In the genomic region with DNA sequence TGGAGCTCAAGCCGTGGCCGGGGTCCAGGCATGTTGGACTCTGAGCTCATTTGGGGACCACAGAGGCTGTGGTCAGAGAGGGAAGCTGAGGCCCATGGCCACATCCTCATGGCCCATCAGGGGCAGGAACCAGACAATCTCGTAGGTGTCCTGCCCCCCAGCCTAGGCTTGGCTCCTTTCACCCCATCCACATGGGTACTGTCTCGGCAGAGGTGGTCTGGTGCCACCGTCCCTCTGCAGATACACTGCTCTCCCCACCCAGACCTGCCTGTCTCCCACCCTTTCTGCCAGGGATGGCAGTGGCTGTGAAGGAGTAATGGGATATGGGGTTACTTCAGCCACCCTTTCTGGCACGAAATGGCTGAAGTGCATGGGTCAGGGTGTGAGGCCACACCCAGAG, we compare ENCODE assay signal across 22 cellular contexts. TPM values are rescaled to one million over a fixed set of nuclear protein-coding genes. Genes with fewer than 3 reads are reported as not detected.
DNase-seq lines count a peak whose midpoint lies in the region; ATAC-seq and TF ChIP-seq lines count a peak whose summit lies in the region.
"Had no signal": no experiment of that assay in that cellular context is flagged by ENCODE, and none has a peak within 500 bp of the region (broad histone marks: within the 10 kb centered on the region; RNA-seq: fewer than 3 reads in every experiment).

No MANE protein-coding gene starts in this region.

- intact Hi-C loops in PC-3 (cut with micrococcal nuclease) (no loop called here), spleen (cut with DNase I; ENCODE audit: low total_unique reads) (loop anchor here (5.0 kb wide), 1 partner anchor 188 kb away; no protein-coding TSS in a partner anchor)
- intact Hi-C loops in activated T-helper 2 cell treated with anti-CD3 and anti-CD28 coated beads, Interferon-gamma antibody, Interleukin-2, Interleukin-4, amounts not matched to agents 10 μg/mL and 5 μg/mL and 100 μg/mL, durations not matched to agents 14 hours and 24 hours and 36 hours (cut with micrococcal nuclease) = loop anchor here (5.0 kb wide), 1 partner anchor 613 kb away; no protein-coding TSS in a partner anchor

- H3K4me3 ChIP-seq in PC-3 (ENCODE audit: low read length) = no peak overlapping the region
- H3K4me3 ChIP-seq in spleen = no peak overlapping the region
- H3K4me3 ChIP-seq in WERI-Rb-1 (ENCODE audit: low read depth, low read length) = no peak overlapping the region
- H3K4me3 ChIP-seq: A549 had no signal

- TSS peak; percentile 15 for BruUV-seq in PC-3 (replicated peaks; lab: Mats Ljungman, UMichigan)

- no peak overlapping the region for H3K9ac ChIP-seq in PC-3 (ENCODE audit: low read length)

- H3K36me3 Mint-ChIP-seq in activated naive CD4-positive, alpha-beta T cell treated with anti-CD3 and anti-CD28 coated beads, Interleukin-2, amount 10 ng/mL, durations not matched to agents 7 days and 5 days = no peaks in the 10 kb centered on the region
- H3K36me3 Mint-ChIP-seq in activated T-helper 2 cell treated with anti-CD3 and anti-CD28 coated beads, Interferon-gamma antibody, Interleukin-2, Interleukin-4, amounts not matched to agents 10 μg/mL and 5 μg/mL and 100 μg/mL, durations not matched to agents 14 hours and 24 hours and 36 hours (ENCODE audit: low read depth) = no peaks in the 10 kb centered on the region

- H3K4me1 ChIP-seq in PC-3 (ENCODE audit: insufficient read depth, low read length) = peaks cover 13% of the 10 kb centered on the region
- H3K4me1 ChIP-seq in spleen = peaks cover 0 to 13% (median 5%) of the 10 kb centered on the region in 6 donors
- H3K4me1 ChIP-seq: A549 had no signal

- H3K79me2 ChIP-seq in PC-3 (ENCODE audit: low read length) = no peaks in the 10 kb centered on the region

- 72 to 91% (median 85%) methylated on average over 6 of the region's 6 CpGs for WGBS in spleen, 5 donors

- CTCF ChIA-PET in activated naive CD4-positive, alpha-beta T cell treated with anti-CD3 and anti-CD28 coated beads, Interleukin-2, amount 10 ng/mL, durations not matched to agents 7 days and 5 days (lab: Charles Lee) = interaction anchor here (0.8 to 3.1 kb wide), 3 partner anchors 9 to 186 kb away, joined by 3 to 15 read pairs (median 5); no protein-coding TSS in a partner anchor
- CTCF ChIA-PET in PC-3 (lab: Charles Lee) = no interaction called here

- no peaks in the 10 kb centered on the region for H4K20me1 ChIP-seq in PC-3 (ENCODE audit: low read length)

- H3K27me3 Mint-ChIP-seq in activated naive CD4-positive, alpha-beta T cell treated with anti-CD3 and anti-CD28 coated beads, Interleukin-2, amount 10 ng/mL, durations not matched to agents 7 days and 5 days = peaks cover 14% of the 10 kb centered on the region
- H3K27me3 Mint-ChIP-seq in activated T-helper 2 cell treated with anti-CD3 and anti-CD28 coated beads, Interferon-gamma antibody, Interleukin-2, Interleukin-4, amounts not matched to agents 10 μg/mL and 5 μg/mL and 100 μg/mL, durations not matched to agents 14 hours and 24 hours and 36 hours (ENCODE audit: low read depth) = no peaks in the 10 kb centered on the region

- no peak overlapping the region for H3K27ac Mint-ChIP-seq in activated naive CD4-positive, alpha-beta T cell treated with anti-CD3 and anti-CD28 coated beads, Interleukin-2, amount 10 ng/mL, durations not matched to agents 7 days and 5 days
- H3K27ac Mint-ChIP-seq in activated T-helper 2 cell treated with anti-CD3 and anti-CD28 coated beads, Interferon-gamma antibody, Interleukin-2, Interleukin-4, amounts not matched to agents 10 μg/mL and 5 μg/mL and 100 μg/mL, durations not matched to agents 14 hours and 24 hours and 36 hours = no peak overlapping the region
- H3K27ac Mint-ChIP-seq: HFFc6 had no signal

- H3K27me3 ChIP-seq in PC-3 (ENCODE audit: low read length) (no peaks in the 10 kb centered on the region), spleen (replicated peaks in 1 of 7) (no peaks in the 10 kb centered on the region), WERI-Rb-1 (ENCODE audit: insufficient read depth, low read depth, severe bottlenecking) (no peaks in the 10 kb centered on the region)

- H3K4me1 Mint-ChIP-seq in activated naive CD4-positive, alpha-beta T cell treated with anti-CD3 and anti-CD28 coated beads, Interleukin-2, amount 10 ng/mL, durations not matched to agents 7 days and 5 days = no peaks in the 10 kb centered on the region
- H3K4me1 Mint-ChIP-seq in activated T-helper 2 cell treated with anti-CD3 and anti-CD28 coated beads, Interferon-gamma antibody, Interleukin-2, Interleukin-4, amounts not matched to agents 10 μg/mL and 5 μg/mL and 100 μg/mL, durations not matched to agents 14 hours and 24 hours and 36 hours (ENCODE audit: low read depth) = no peaks in the 10 kb centered on the region

- no peaks in the 10 kb centered on the region for H3K9me3 ChIP-seq in PC-3 (ENCODE audit: low read length)
- no peaks in the 10 kb centered on the region for H3K9me3 ChIP-seq in spleen
- H3K9me3 ChIP-seq in WERI-Rb-1 (ENCODE audit: severe bottlenecking) = no peaks in the 10 kb centered on the region
- H3K9me3 ChIP-seq: A549 had no signal

- H3K36me3 ChIP-seq in PC-3 (ENCODE audit: low read depth, low read length) (no peaks in the 10 kb centered on the region), spleen (no peaks in the 10 kb centered on the region), WERI-Rb-1 (no peaks in the 10 kb centered on the region)

- POLR2A ChIA-PET in PC-3 (lab: Charles Lee; ENCODE audit: unreplicated experiment) = interaction anchor here (0.6 kb wide), 1 partner anchor 639 kb away, joined by 4 read pairs; no protein-coding TSS in a partner anchor

- no peaks in the 10 kb centered on the region for H3K9me2 ChIP-seq in PC-3 (replicated peaks; ENCODE audit: low read length)

- no peak for TF ChIP-seq CTCF in PC-3 (conservative IDR thresholded peaks at IDR 0.05; ENCODE audit: low read depth, low read length)
- TF ChIP-seq CTCF in spleen (IDR thresholded peaks at IDR 0.05 in 8 of 11, conservative IDR thresholded peaks at IDR 0.05 in 3 of 11) = no peak
- no peak for TF ChIP-seq CTCF in WERI-Rb-1 (IDR thresholded peaks at IDR 0.05; ENCODE audit: low read depth, low read length)

- TF ChIP-seq POLR2A in spleen (IDR thresholded peaks at IDR 0.05) = no peak

- no peak overlapping the region for H3K4me3 Mint-ChIP-seq in activated naive CD4-positive, alpha-beta T cell treated with anti-CD3 and anti-CD28 coated beads, Interleukin-2, amount 10 ng/mL, durations not matched to agents 7 days and 5 days
- no peak overlapping the region for H3K4me3 Mint-ChIP-seq in activated T-helper 2 cell treated with anti-CD3 and anti-CD28 coated beads, Interferon-gamma antibody, Interleukin-2, Interleukin-4, amounts not matched to agents 10 μg/mL and 5 μg/mL and 100 μg/mL, durations not matched to agents 14 hours and 24 hours and 36 hours (ENCODE audit: low read depth)
- H3K4me3 Mint-ChIP-seq: HFFc6 had no signal

- H3F3A ChIP-seq in PC-3 (ENCODE audit: low read length, unreplicated experiment) = no peaks in the 10 kb centered on the region

- H2AFZ ChIP-seq in PC-3 (ENCODE audit: low read length) = no peak overlapping the region

- H3K9me3 Mint-ChIP-seq in activated naive CD4-positive, alpha-beta T cell treated with anti-CD3 and anti-CD28 coated beads, Interleukin-2, amount 10 ng/mL, durations not matched to agents 7 days and 5 days = no peaks in the 10 kb centered on the region
- H3K9me3 Mint-ChIP-seq in activated T-helper 2 cell treated with anti-CD3 and anti-CD28 coated beads, Interferon-gamma antibody, Interleukin-2, Interleukin-4, amounts not matched to agents 10 μg/mL and 5 μg/mL and 100 μg/mL, durations not matched to agents 14 hours and 24 hours and 36 hours = no peaks in the 10 kb centered on the region
- H3K9me3 Mint-ChIP-seq: HFFc6 had no signal

- peak; percentile 7 for DNase-seq in activated naive CD4-positive, alpha-beta T cell treated with anti-CD3 and anti-CD28 coated beads, Interleukin-2, amount 50 U/mL, for 16 hours
- no peak for DNase-seq in activated naive CD4-positive, alpha-beta T cell treated with anti-CD3 and anti-CD28 coated beads, Interleukin-2, amount 10 ng/mL, durations not matched to agents 7 days and 5 days
- DNase-seq in PC-3 (no peak), islet precursor cell (peak; percentile 37), spleen (peak; percentile 52), NCI-H1092 treated with DMSO at 0.1 percent for 48 hours (lab: John Stamatoyannopoulos, UW) (no peak), WERI-Rb-1 (no peak)
- DNase-seq in activated T-helper 2 cell treated with anti-CD3 and anti-CD28 coated beads, Interferon-gamma antibody, Interleukin-2, Interleukin-4, amounts not matched to agents 10 μg/mL and 5 μg/mL and 100 μg/mL, durations not matched to agents 14 hours and 24 hours and 36 hours (ENCODE audit: low spot score) = no peak
- DNase-seq: COR-L47, DMS153, EL, HFFc6, KG1, NCI-H1436 treated with DMSO at 0.1 percent for 48 hours, NCI-H2029 treated with DMSO at 0.1 percent for 48 hours, NCI-H2171 treated with DMSO at 0.1 percent for 48 hours, NCI-H446 treated with DMSO at 0.1 percent for 48 hours, NCI-H748 treated with DMSO at 0.1 percent for 48 hours, SHP77 had no signal

- no peak overlapping the region for H3K4me2 ChIP-seq in PC-3 (ENCODE audit: low read length)
- H3K4me2 ChIP-seq: A549 had no signal

- no peak overlapping the region for H3K27ac ChIP-seq in PC-3 (ENCODE audit: low read length)
- no peak overlapping the region for H3K27ac ChIP-seq in spleen
- H3K27ac ChIP-seq in WERI-Rb-1 = no peak overlapping the region
- H3K27ac ChIP-seq: A549, C4-2B had no signal

- ATAC-seq in PC-3 = no peak
- ATAC-seq: A549 had no signal

RNA-seq across cellular contexts. Expression of gene PRSS50, which starts 7.9 kb away (rescaled TPM):
- total RNA-seq in PC-3 (2014; rRNA removed) (not detected in 2 replicates), spleen (under 1 TPM in 2 of 7 donors, not detected in 5; 0.14 to 0.34 TPM)
- polyA plus RNA-seq in spleen = not detected
- total RNA-seq in activated T-helper 2 cell treated with anti-CD3 and anti-CD28 coated beads, Interferon-gamma antibody, Interleukin-2, Interleukin-4, amounts not matched to agents 10 μg/mL and 5 μg/mL and 100 μg/mL, durations not matched to agents 14 hours and 24 hours and 36 hours = not detected in 2 replicates
- total RNA-seq: H4, HFFc6 had no signal
- polyA plus RNA-seq: A549 had no signal

RNA-seq across cellular contexts. Expression of gene TMIE, which starts 8.5 kb away (rescaled TPM):
- total RNA-seq in PC-3 (2014; rRNA removed) = 0.52 and 0.66 TPM in 2 replicates
- 1 to 10 TPM in 2 of 7 donors, under 1 TPM in 3, not detected in 2; 0.23 to 1.6 (median 0.74) TPM for total RNA-seq in spleen
- under 1 TPM; 0.48 to 0.77 (median 0.61) TPM for polyA plus RNA-seq in spleen
- total RNA-seq in activated T-helper 2 cell treated with anti-CD3 and anti-CD28 coated beads, Interferon-gamma antibody, Interleukin-2, Interleukin-4, amounts not matched to agents 10 μg/mL and 5 μg/mL and 100 μg/mL, durations not matched to agents 14 hours and 24 hours and 36 hours = not detected in 2 replicates
- total RNA-seq: H4, HFFc6 had no signal

RNA-seq across cellular contexts. Expression of gene ALS2CL, which starts 16.2 kb away (rescaled TPM):
- total RNA-seq in PC-3 (2014; rRNA removed) (30.1 and 36.3 TPM in 2 replicates), spleen (10 to 100 TPM; 16.3 to 45.7 (median 29.8) TPM)
- polyA plus RNA-seq in spleen = 10 to 100 TPM in 2 of 3 donors, 1 to 10 TPM in 1; 7.9 to 61.2 (median 34.9) TPM
- 0.44 and 0.71 TPM in 2 replicates for total RNA-seq in activated T-helper 2 cell treated with anti-CD3 and anti-CD28 coated beads, Interferon-gamma antibody, Interleukin-2, Interleukin-4, amounts not matched to agents 10 μg/mL and 5 μg/mL and 100 μg/mL, durations not matched to agents 14 hours and 24 hours and 36 hours

Comparison
In these comparisons a context has a peak if more than half of its experiments do, and no peak if none do; other contexts are left out.
1. DNase-seq: peak in activated naive CD4-positive, alpha-beta T cell treated with anti-CD3 and anti-CD28 coated beads, Interleukin-2, amount 50 U/mL, for 16 hours (single experiment), islet precursor cell (single experiment) and spleen (single experiment); none in activated naive CD4-positive, alpha-beta T cell treated with anti-CD3 and anti-CD28 coated beads, Interleukin-2, amount 10 ng/mL, durations not matched to agents 7 days and 5 days (single experiment), PC-3 (single experiment), NCI-H1092 treated with DMSO at 0.1 percent for 48 hours (single experiment), activated T-helper 2 cell treated with anti-CD3 and anti-CD28 coated beads, Interferon-gamma antibody, Interleukin-2, Interleukin-4, amounts not matched to agents 10 μg/mL and 5 μg/mL and 100 μg/mL, durations not matched to agents 14 hours and 24 hours and 36 hours (single experiment) and WERI-Rb-1 (single experiment).
2. RNA of gene ALS2CL, which starts 16.2 kb away (total RNA-seq): 30.1 to 36.3 TPM in PC-3 and 16.3 to 45.7 TPM in spleen; 0.44 to 0.71 TPM in activated T-helper 2 cell treated with anti-CD3 and anti-CD28 coated beads, Interferon-gamma antibody, Interleukin-2, Interleukin-4, amounts not matched to agents 10 μg/mL and 5 μg/mL and 100 μg/mL, durations not matched to agents 14 hours and 24 hours and 36 hours; every median in the first group is over 10 times any median in the second.